15 cellular contexts compared by ENCODE assay signal in the genomic region with DNA sequence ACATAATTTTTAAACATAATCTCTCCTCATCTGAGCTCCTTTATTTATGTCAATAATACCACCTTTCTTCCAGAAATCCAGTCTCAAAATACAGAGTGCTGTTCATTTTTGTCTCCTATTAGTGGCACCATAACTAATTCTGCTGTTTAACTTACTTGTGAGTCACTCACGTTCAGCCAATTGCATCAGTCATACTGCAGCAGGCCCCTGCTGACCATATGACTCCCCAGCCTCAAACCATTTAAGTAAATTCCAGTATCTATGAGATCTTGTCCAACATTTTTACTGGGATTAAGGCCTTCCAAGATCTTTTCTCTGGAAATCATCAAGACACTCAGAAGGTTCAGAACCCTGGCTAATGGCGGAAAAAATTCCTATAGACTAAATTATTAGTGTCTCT.
"Had no signal": no experiment of that assay in that cellular context is flagged by ENCODE, and none has a peak within 500 bp of the region (broad histone marks: within the 10 kb centered on the region; RNA-seq: fewer than 3 reads in every experiment).

No MANE protein-coding gene starts in this region.

- DNase-seq: activated CD4-positive, alpha-beta T cell treated with anti-CD3 and anti-CD28 coated beads for 1 hour; activated CD4-positive, alpha-beta T cell treated with anti-CD3 and anti-CD28 coated beads, Interleukin-2, amount 50 U/mL, for 48 hours; activated effector memory CD4-positive, alpha-beta T cell treated with anti-CD3 and anti-CD28 coated beads, Interleukin-2, amount 50 U/mL, for 16 hours; activated T-cell treated with anti-CD3 and anti-CD28 coated beads, Interleukin-2, amount 50 U/mL, for 4 hours; amygdala; kidney; midbrain; naive B cell; right cardiac atrium; thyroid gland had no signal

- H3K4me3 ChIP-seq: cardiac muscle cell, gastroesophageal sphincter, thyroid gland had no signal

- H3K36me3 ChIP-seq: cardiac muscle cell, gastroesophageal sphincter, thyroid gland had no signal

- H3K4me1 ChIP-seq: gastroesophageal sphincter, thyroid gland had no signal

- H3K27me3 ChIP-seq: cardiac muscle cell, gastroesophageal sphincter, thyroid gland had no signal

- H3K27ac ChIP-seq: cardiac muscle cell, gastroesophageal sphincter, thyroid gland had no signal

- ATAC-seq: activated naive CD4-positive, alpha-beta T cell treated with anti-CD3 and anti-CD28 coated beads, Interleukin-2, amount 50 U/mL, for 72 hours; activated T-cell treated with anti-CD3 and anti-CD28 coated beads, Interleukin-2, amount 50 U/mL, for 4 hours; gastroesophageal sphincter; right cardiac atrium; stimulated activated effector memory CD8-positive, alpha-beta T cell treated with anti-CD3 and anti-CD28 coated beads, Interleukin-12 subunit alpha, Interleukin-12 subunit beta, amount 100 ng/mL, for 72 hours had no signal

- FAIRE-seq: urothelium cell line had no signal

- H3K9me3 ChIP-seq: thyroid gland had no signal
